Comparison of ENCODE assay signal across 1 cellular context in the genomic region with DNA sequence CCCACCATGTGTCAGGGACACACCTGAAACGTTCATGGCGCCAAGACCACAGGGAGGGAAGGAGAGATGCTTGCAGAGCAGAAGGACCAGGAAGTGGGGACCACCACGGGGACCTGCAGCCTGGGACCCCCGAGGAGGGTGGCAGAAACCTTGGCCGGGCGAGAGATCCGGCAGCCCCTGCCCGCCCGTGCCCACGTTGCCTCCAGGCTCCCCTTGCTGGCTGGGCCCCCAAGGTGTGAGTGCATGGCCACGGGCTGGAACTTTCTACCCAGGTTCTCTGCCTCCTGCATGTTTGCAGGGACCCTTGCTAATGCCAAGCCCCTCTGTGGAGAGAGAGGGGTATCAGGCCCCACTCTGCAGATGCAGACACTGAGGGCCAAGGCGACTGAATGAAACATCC.
TF ChIP-seq lines count a peak whose summit lies in the region.

No MANE protein-coding gene starts in this region.

TF ChIP-seq in A549, 52 proteins besides CTCF, POLR2A, EP300 and RAD21 (continued from another document):
- TF ChIP-seq, protein P1, sequence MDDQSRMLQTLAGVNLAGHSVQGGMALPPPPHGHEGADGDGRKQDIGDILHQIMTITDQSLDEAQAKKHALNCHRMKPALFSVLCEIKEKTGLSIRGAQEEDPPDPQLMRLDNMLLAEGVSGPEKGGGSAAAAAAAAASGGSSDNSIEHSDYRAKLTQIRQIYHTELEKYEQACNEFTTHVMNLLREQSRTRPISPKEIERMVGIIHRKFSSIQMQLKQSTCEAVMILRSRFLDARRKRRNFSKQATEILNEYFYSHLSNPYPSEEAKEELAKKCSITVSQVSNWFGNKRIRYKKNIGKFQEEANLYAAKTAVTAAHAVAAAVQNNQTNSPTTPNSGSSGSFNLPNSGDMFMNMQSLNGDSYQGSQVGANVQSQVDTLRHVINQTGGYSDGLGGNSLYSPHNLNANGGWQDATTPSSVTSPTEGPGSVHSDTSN (IDR thresholded peaks at IDR 0.05), result no peak
- TF ChIP-seq E2F6 (IDR thresholded peaks at IDR 0.05; ENCODE audit: borderline replicate concordance, low read depth) (no peak), HOXA7 (CRISPR knock-in tag; IDR thresholded peaks at IDR 0.05) (no peak), NPAS2 (CRISPR knock-in tag; IDR thresholded peaks at IDR 0.05; ENCODE audit: borderline replicate concordance) (no peak), ZC3H11A (IDR thresholded peaks at IDR 0.05) (no peak), TP53 (CRISPR knock-in tag; IDR thresholded peaks at IDR 0.05) (no peak), HES2 (IDR thresholded peaks at IDR 0.05) (no peak), ZSCAN20 (CRISPR knock-in tag; IDR thresholded peaks at IDR 0.05) (no peak)
